In genomic region chr5:148910686-148911361, GRCh38 we compare ENCODE assay signal across 9 cellular contexts.
DNase-seq lines count a peak whose midpoint lies in the region; ATAC-seq and TF ChIP-seq lines count a peak whose summit lies in the region.
"Had no signal": no experiment of that assay in that cellular context is flagged by ENCODE, and none has a peak within 500 bp of the region (broad histone marks: within the 10 kb centered on the region; RNA-seq: fewer than 3 reads in every experiment).

No MANE protein-coding gene starts in this region.

- no peaks in the 10 kb centered on the region for H3K27me3 ChIP-seq in mammary epithelial cell (ENCODE audit: insufficient read depth, low read length)
- H3K27me3 ChIP-seq in lower lobe of right lung (ENCODE audit: low read depth) = no peaks in the 10 kb centered on the region
- no peaks in the 10 kb centered on the region for H3K27me3 ChIP-seq in tibial artery

- dilution Hi-C loops in mammary epithelial cell (cut with HindIII; ENCODE audit: low sequenced_read_pairs) = loop anchor here (5.0 kb wide), 3 partner anchors 66 to 201 kb away; no protein-coding TSS in a partner anchor

- H3K27ac ChIP-seq in mammary epithelial cell (ENCODE audit: insufficient read depth, low read depth, low read length) (peak overlapping the region; percentile 100), lower lobe of right lung (peak overlapping the region; percentile 33), tibial artery (no peak overlapping the region)

- H3K9ac ChIP-seq in mammary epithelial cell (ENCODE audit: insufficient read depth, low read length) = peak overlapping the region; percentile 91

- no peak overlapping the region for H3K4me3 ChIP-seq in mammary epithelial cell (replicated peaks in 1 of 3; ENCODE audit: insufficient read depth in 1 of 3, low read depth in 2 of 3, low read length in 3 of 3)
- no peak overlapping the region for H3K4me3 ChIP-seq in lower lobe of right lung
- H3K4me3 ChIP-seq in tibial artery = no peak overlapping the region

- no peak overlapping the region for H3K4me2 ChIP-seq in mammary epithelial cell (ENCODE audit: insufficient read depth, low read depth, low read length)

- WGBS in mammary epithelial cell (ENCODE audit: low coverage, missing lambda C conversion rate) = 25% methylated on average over 8 of the region's 8 CpGs

- ATAC-seq in lower lobe of right lung = peak; percentile 2 to 58
- ATAC-seq in HG03354 (IDR thresholded peaks at IDR 0.05; ENCODE audit: poor library complexity, severe bottlenecking, unreplicated experiment) = no peak

- no peaks in the 10 kb centered on the region for H4K20me1 ChIP-seq in mammary epithelial cell (ENCODE audit: insufficient read depth, low read length)

- no peaks in the 10 kb centered on the region for H3K36me3 ChIP-seq in mammary epithelial cell (ENCODE audit: insufficient read depth, low read length)
- H3K36me3 ChIP-seq in lower lobe of right lung = no peaks in the 10 kb centered on the region
- no peaks in the 10 kb centered on the region for H3K36me3 ChIP-seq in tibial artery

- in situ Hi-C loops in mammary epithelial cell (cut with MboI; ENCODE audit: low sequenced_read_pairs in 2 of 2) = loop anchor here in 1 of 2 donors (5.0 kb wide), 3 partner anchors 51 to 79 kb away; no protein-coding TSS in a partner anchor

- no TSS peak for BruUV-seq in mammary epithelial cell (replicated peaks; lab: Mats Ljungman, UMichigan)

- TF ChIP-seq CTCF in mammary epithelial cell (conservative IDR thresholded peaks at IDR 0.05 in 1 of 2, IDR thresholded peaks at IDR 0.05 in 1 of 2; ENCODE audit: extremely low read depth in 1 of 2, insufficient read depth in 1 of 2, low read depth in 1 of 2, low read length in 2 of 2) (no peak), lower lobe of right lung (IDR thresholded peaks at IDR 0.05) (no peak), tibial artery (IDR thresholded peaks at IDR 0.05) (no peak)

- no peaks in the 10 kb centered on the region for H3K9me3 ChIP-seq in mammary epithelial cell (replicated peaks; ENCODE audit: insufficient read depth, low read length)
- H3K9me3 ChIP-seq in lower lobe of right lung = no peaks in the 10 kb centered on the region
- no peaks in the 10 kb centered on the region for H3K9me3 ChIP-seq in tibial artery

- no peaks in the 10 kb centered on the region for H3K79me2 ChIP-seq in mammary epithelial cell (ENCODE audit: insufficient read depth, low read length)

- intact Hi-C loops in mammary epithelial cell (cut with micrococcal nuclease) (loop anchor here (5.0 kb wide), 1 partner anchor 151 kb away; the partner anchor contains the start of gene SH3TC2), lower lobe of right lung (cut with DNase I) (no loop called here), tibial artery (cut with DNase I; ENCODE audit: low total_unique reads) (no loop called here)

- peaks cover 66% of the 10 kb centered on the region for H3K4me1 ChIP-seq in mammary epithelial cell (ENCODE audit: insufficient read depth, low read length)
- H3K4me1 ChIP-seq in lower lobe of right lung = peaks cover 74% of the 10 kb centered on the region
- peaks cover 0 to 14% (median 2%) of the 10 kb centered on the region in 4 donors for H3K4me1 ChIP-seq in tibial artery

- CTCF ChIA-PET in mammary epithelial cell (lab: Charles Lee; ENCODE audit: low non-redundant PET) = no interaction called here

- peak overlapping the region; percentile 68 for H2AFZ ChIP-seq in mammary epithelial cell (ENCODE audit: low read depth, low read length)

- DNase-seq in CD1c-positive myeloid dendritic cell (ENCODE audit: extremely low spot score) (peak; percentile 89), NCI-H226 (peak; percentile 96), mammary epithelial cell (peak; percentile 91), lower lobe of right lung (peak; percentile 86), NCI-H510A treated with DMSO at 0.1 percent for 48 hours (lab: John Stamatoyannopoulos, UW) (no peak), tibial artery (no peak)
- DNase-seq in activated naive CD4-positive, alpha-beta T cell (lab: John Stamatoyannopoulos, UW) = no peak
- DNase-seq: central memory CD4-positive, alpha-beta T cell had no signal

Comparison
In these comparisons a context has a peak if more than half of its experiments do, and no peak if none do; other contexts are left out.
1. DNase-seq: peak in CD1c-positive myeloid dendritic cell (single experiment), NCI-H226 (single experiment), mammary epithelial cell (single experiment) and lower lobe of right lung (single experiment); none in NCI-H510A treated with DMSO at 0.1 percent for 48 hours (single experiment), activated naive CD4-positive, alpha-beta T cell (0 of 4) and tibial artery (0 of 2).
2. H3K27ac ChIP-seq: peak in mammary epithelial cell (single experiment) and lower lobe of right lung (single experiment); none in tibial artery (0 of 2).